Comparison of ENCODE assay signal across 20 cellular contexts in the genomic region with DNA sequence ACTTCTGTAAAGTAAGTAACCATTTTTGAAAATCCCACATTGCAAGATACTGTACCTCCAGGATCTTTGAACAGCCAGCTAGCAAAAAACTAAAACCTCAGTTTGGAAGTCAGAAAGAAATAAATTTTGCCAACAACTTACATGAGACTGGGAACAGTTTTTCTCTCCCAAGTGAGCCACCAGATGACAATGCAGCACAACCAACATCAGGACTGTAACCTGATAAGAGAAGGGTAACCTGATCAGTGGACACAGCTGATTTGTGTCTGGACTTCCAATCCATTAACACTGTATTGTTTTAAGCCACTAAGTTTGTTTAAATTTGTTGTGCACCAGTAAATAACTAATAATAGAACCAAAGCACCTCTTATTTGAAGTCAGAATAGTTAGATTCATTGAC.
"Had no signal": no experiment of that assay in that cellular context is flagged by ENCODE, and none has a peak within 500 bp of the region (broad histone marks: within the 10 kb centered on the region; RNA-seq: fewer than 3 reads in every experiment).

No MANE protein-coding gene starts in this region.

- H3K27ac Mint-ChIP-seq: activated naive CD8-positive, alpha-beta T cell treated with anti-CD3 and anti-CD28 coated beads for 36 hours; activated T-helper 1 cell treated with anti-CD3 and anti-CD28 coated beads, Interleukin-12 subunit alpha, Interleukin-12 subunit beta, Interleukin-2, Interleukin-4 antibody, amounts not matched to agents 30 ng/mL and 10 ng/mL and 1 ng/mL, durations not matched to agents 14 hours and 24 hours and 36 hours; naive thymus-derived CD8-positive, alpha-beta T cell; stimulated activated effector memory CD8-positive, alpha-beta T cell treated with anti-CD3 and anti-CD28 coated beads, Interleukin-12 subunit alpha, Interleukin-12 subunit beta, amount 100 ng/mL, for 72 hours; T-helper 2 cell treated with Interferon-gamma antibody and Interleukin-4, amounts not matched to agents 5 μg/mL and 100 μg/mL, for 36 hours had no signal

- H3K4me3 Mint-ChIP-seq: activated naive CD8-positive, alpha-beta T cell treated with anti-CD3 and anti-CD28 coated beads for 36 hours; activated T-helper 1 cell treated with anti-CD3 and anti-CD28 coated beads, Interleukin-12 subunit alpha, Interleukin-12 subunit beta, Interleukin-2, Interleukin-4 antibody, amounts not matched to agents 30 ng/mL and 10 ng/mL and 1 ng/mL, durations not matched to agents 14 hours and 24 hours and 36 hours; central memory CD8-positive, alpha-beta T cell; naive thymus-derived CD8-positive, alpha-beta T cell; stimulated activated effector memory CD8-positive, alpha-beta T cell treated with anti-CD3 and anti-CD28 coated beads, Interleukin-12 subunit alpha, Interleukin-12 subunit beta, amount 100 ng/mL, for 72 hours; T-helper 2 cell treated with Interferon-gamma antibody and Interleukin-4, amounts not matched to agents 5 μg/mL and 100 μg/mL, for 36 hours had no signal

- H3K4me3 ChIP-seq: mucosa of descending colon, thoracic aorta, upper lobe of right lung had no signal

- H3K27me3 ChIP-seq: brain microvascular endothelial cell, upper lobe of right lung had no signal

- H3K36me3 ChIP-seq: brain microvascular endothelial cell, thoracic aorta, upper lobe of right lung had no signal

- H3K27me3 Mint-ChIP-seq: activated naive CD8-positive, alpha-beta T cell treated with anti-CD3 and anti-CD28 coated beads for 36 hours; central memory CD8-positive, alpha-beta T cell; naive thymus-derived CD8-positive, alpha-beta T cell had no signal

- H3K9me3 ChIP-seq: upper lobe of right lung had no signal

- H3K4me1 ChIP-seq: upper lobe of right lung had no signal

- DNase-seq: activated CD4-positive, alpha-beta T cell treated with anti-CD3 and anti-CD28 coated beads, Interleukin-2, amount 50 U/mL, for 1 hour; activated CD8-positive, alpha-beta memory T cell treated with anti-CD3 and anti-CD28 coated beads for 24 hours; activated naive CD8-positive, alpha-beta T cell treated with anti-CD3 and anti-CD28 coated beads for 36 hours; anterior cingulate cortex; brain microvascular endothelial cell; cortex of kidney; effector CD4-positive, alpha-beta T cell; foreskin melanocyte; left cardiac atrium; mucosa of descending colon; naive thymus-derived CD8-positive, alpha-beta T cell; posterior cingulate gyrus; retina; upper lobe of right lung had no signal

- ATAC-seq: activated CD4-positive, CD25-positive, alpha-beta regulatory T cell treated with anti-CD3 and anti-CD28 coated beads, Interleukin-2, amount 50 U/mL, for 24 hours; left cardiac atrium; mucosa of descending colon; naive thymus-derived CD8-positive, alpha-beta T cell; stimulated activated effector memory CD8-positive, alpha-beta T cell treated with anti-CD3 and anti-CD28 coated beads, Interleukin-12 subunit alpha, Interleukin-12 subunit beta, amount 100 ng/mL, for 72 hours; upper lobe of right lung had no signal

- H3K36me3 Mint-ChIP-seq: activated naive CD8-positive, alpha-beta T cell treated with anti-CD3 and anti-CD28 coated beads for 36 hours; stimulated activated effector memory CD8-positive, alpha-beta T cell treated with anti-CD3 and anti-CD28 coated beads, Interleukin-12 subunit alpha, Interleukin-12 subunit beta, amount 100 ng/mL, for 72 hours had no signal

- H3K4me1 Mint-ChIP-seq: activated naive CD8-positive, alpha-beta T cell treated with anti-CD3 and anti-CD28 coated beads for 36 hours; central memory CD8-positive, alpha-beta T cell; naive thymus-derived CD8-positive, alpha-beta T cell; stimulated activated effector memory CD8-positive, alpha-beta T cell treated with anti-CD3 and anti-CD28 coated beads, Interleukin-12 subunit alpha, Interleukin-12 subunit beta, amount 100 ng/mL, for 72 hours had no signal

- H3K27ac ChIP-seq: brain microvascular endothelial cell, thoracic aorta, upper lobe of right lung had no signal
